Comparison of ENCODE assay signal across 19 cellular contexts in the genomic region with DNA sequence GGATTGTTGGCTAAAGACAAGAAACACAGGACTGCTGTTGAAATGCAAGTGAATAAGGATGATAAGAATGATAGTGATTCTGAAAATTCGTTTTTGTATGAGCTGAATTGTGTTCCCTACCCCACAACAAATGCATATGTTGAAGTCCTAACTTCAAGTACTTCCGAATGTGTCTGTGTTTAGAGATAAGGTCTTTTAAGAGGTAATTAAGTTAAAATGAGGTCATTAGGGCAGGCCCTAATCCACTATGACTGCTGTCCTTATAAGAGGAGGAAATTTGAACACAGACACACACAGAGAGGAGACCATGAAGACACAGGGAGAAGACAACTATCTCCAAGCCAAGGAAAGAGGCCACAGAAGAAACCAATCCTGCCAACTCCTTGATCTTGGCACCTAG.
"Had no signal": no experiment of that assay in that cellular context is flagged by ENCODE, and none has a peak within 500 bp of the region (broad histone marks: within the 10 kb centered on the region; RNA-seq: fewer than 3 reads in every experiment).

No MANE protein-coding gene starts in this region.

- H2AFZ ChIP-seq: neural progenitor cell had no signal

- H3K4me2 ChIP-seq: neural progenitor cell had no signal

- H3K9me3 ChIP-seq: left ventricle myocardium inferior, lower lobe of right lung, ovary, suprapubic skin, thyroid gland had no signal

- H3K4me1 ChIP-seq: foreskin keratinocyte, lower lobe of right lung, neural progenitor cell, right atrium auricular region, suprapubic skin, thyroid gland had no signal

- H3K27ac ChIP-seq: foreskin keratinocyte, left ventricle myocardium inferior, lower lobe of right lung, neural progenitor cell, ovary, right atrium auricular region, suprapubic skin, thyroid gland had no signal

- H3K4me3 ChIP-seq: left ventricle myocardium inferior, lower lobe of right lung, neural progenitor cell, ovary, right atrium auricular region, suprapubic skin, thyroid gland had no signal

- DNase-seq: dermis blood vessel endothelial cell; foreskin keratinocyte; immature natural killer cell; kidney; left cardiac atrium; left ventricle myocardium inferior; lower lobe of right lung; midbrain; nucleus accumbens; ovary; small intestine; stimulated activated CD4-positive, alpha-beta T cell treated with anti-CD3 and anti-CD28 coated beads, Interleukin-12 subunit alpha, Interleukin-12 subunit beta, amount 100 ng/mL, for 4 hours; stimulated activated naive CD8-positive, alpha-beta T cell treated with anti-CD3 and anti-CD28 coated beads, Interleukin-15, Interleukin-2, amounts not matched to agents 100 U/mL and 50 U/mL, for 24 hours; thyroid gland had no signal

- FAIRE-seq: small intestine, urothelium cell line had no signal

- H3K9ac ChIP-seq: neural progenitor cell had no signal

- H3K27me3 ChIP-seq: foreskin keratinocyte, neural progenitor cell, ovary, right atrium auricular region, suprapubic skin, thyroid gland had no signal

- ATAC-seq: foreskin keratinocyte; left cardiac atrium; lower lobe of right lung; natural killer cell treated with Interleukin-12 subunit alpha and Interleukin-12 subunit beta and Interleukin-15 and Interleukin-18, amount 100 ng/mL, for 72 hours; stimulated activated naive CD8-positive, alpha-beta T cell treated with anti-CD3 and anti-CD28 coated beads, Interleukin-15, Interleukin-2, amounts not matched to agents 100 U/mL and 50 U/mL, for 24 hours had no signal

- H3K36me3 ChIP-seq: left ventricle myocardium inferior, lower lobe of right lung, neural progenitor cell, ovary, right atrium auricular region, suprapubic skin, thyroid gland had no signal
